Comparison of ENCODE assay signal across 14 cellular contexts in genomic region chr15:53384417-53384816, GRCh38.
DNase-seq lines count a peak whose midpoint lies in the region; ATAC-seq and TF ChIP-seq lines count a peak whose summit lies in the region.
"Had no signal": no experiment of that assay in that cellular context is flagged by ENCODE, and none has a peak within 500 bp of the region (broad histone marks: within the 10 kb centered on the region; RNA-seq: fewer than 3 reads in every experiment).

No MANE protein-coding gene starts in this region.

- H3K9me3 Mint-ChIP-seq in neural crest cell = peaks cover 6% of the 10 kb centered on the region
- H3K9me3 Mint-ChIP-seq in activated naive CD8-positive, alpha-beta T cell treated with anti-CD3 and anti-CD28 coated beads for 36 hours = no peaks in the 10 kb centered on the region

- no peaks in the 10 kb centered on the region for H3K9me2 ChIP-seq in Loucy (replicated peaks; ENCODE audit: low read depth, low read length)

- DNase-seq in GM06990 (ENCODE audit: extremely low read depth, insufficient read length) (no peak), astrocyte of the spinal cord (ENCODE audit: low read depth, low spot score) (no peak), neural crest cell (ENCODE audit: low read depth, low spot score) (no peak), NCI-H1694 treated with DMSO at 0.1 percent for 48 hours (lab: John Stamatoyannopoulos, UW) (no peak), MG63 (no peak)
- no peak for DNase-seq in activated naive CD8-positive, alpha-beta T cell treated with anti-CD3 and anti-CD28 coated beads for 36 hours
- DNase-seq: activated CD4-positive, alpha-beta T cell treated with anti-CD3 and anti-CD28 coated beads, Interleukin-2, amount 50 U/mL, for 48 hours; GOT3; KG1; left cardiac atrium; T-cell had no signal

- H3K27me3 ChIP-seq in GM06990 (replicated peaks; ENCODE audit: control insufficient read depth, insufficient read depth, low read length) = no peaks in the 10 kb centered on the region
- no peaks in the 10 kb centered on the region for H3K27me3 ChIP-seq in Loucy (ENCODE audit: insufficient read depth, low read length, poor library complexity, severe bottlenecking)
- H3K27me3 ChIP-seq in MG63 = no peaks in the 10 kb centered on the region

- H3K9ac ChIP-seq in Loucy (ENCODE audit: low read depth, low read length, poor library complexity, severe bottlenecking) = no peak overlapping the region

- no peak overlapping the region for H3K4me2 ChIP-seq in Loucy (ENCODE audit: low read depth, low read length, poor library complexity, severe bottlenecking)

- H4K20me1 ChIP-seq in Loucy (ENCODE audit: insufficient read depth, low read length, poor library complexity, severe bottlenecking) = no peaks in the 10 kb centered on the region

- no peaks in the 10 kb centered on the region for H3K27me3 Mint-ChIP-seq in neural crest cell (ENCODE audit: low read depth)
- H3K27me3 Mint-ChIP-seq in activated naive CD8-positive, alpha-beta T cell treated with anti-CD3 and anti-CD28 coated beads for 36 hours = no peaks in the 10 kb centered on the region

- in situ Hi-C loops in astrocyte of the spinal cord (cut with HindIII; ENCODE audit: low sequenced_read_pairs) = no loop called here

- TF ChIP-seq CTCF in GM06990 (IDR thresholded peaks at IDR 0.05; ENCODE audit: insufficient read depth, low read length, poor library complexity, severe bottlenecking) (peak; percentile 51), Loucy (conservative IDR thresholded peaks at IDR 0.05; ENCODE audit: low read length) (peak; percentile 68), astrocyte of the spinal cord (IDR thresholded peaks at IDR 0.05; ENCODE audit: low read depth, low read length) (peak; percentile 21), neural crest cell (conservative IDR thresholded peaks at IDR 0.05) (peak; percentile 30)

- no peaks in the 10 kb centered on the region for H3K36me3 Mint-ChIP-seq in neural crest cell (ENCODE audit: low read depth)
- no peaks in the 10 kb centered on the region for H3K36me3 Mint-ChIP-seq in activated naive CD8-positive, alpha-beta T cell treated with anti-CD3 and anti-CD28 coated beads for 36 hours
- H3K36me3 Mint-ChIP-seq: stimulated activated effector memory CD8-positive, alpha-beta T cell treated with anti-CD3 and anti-CD28 coated beads, Interleukin-12 subunit alpha, Interleukin-12 subunit beta, amount 100 ng/mL, for 72 hours; T-cell had no signal

- no peaks in the 10 kb centered on the region for H3K79me2 ChIP-seq in Loucy (ENCODE audit: insufficient read depth, low read length)

- H3K9me3 ChIP-seq in Loucy (ENCODE audit: insufficient read depth, low read depth, low read length) (no peaks in the 10 kb centered on the region), MG63 (no peaks in the 10 kb centered on the region)

- no peaks in the 10 kb centered on the region for H3K4me1 ChIP-seq in Loucy (ENCODE audit: insufficient read depth, low read length, poor library complexity, severe bottlenecking)

- H3K36me3 ChIP-seq in GM06990 (ENCODE audit: control insufficient read depth, insufficient read depth, low read length) (no peaks in the 10 kb centered on the region), Loucy (ENCODE audit: insufficient read depth, low read length) (no peaks in the 10 kb centered on the region), MG63 (no peaks in the 10 kb centered on the region)

- 0 out of 2 replicates have a peak overlapping the region, but pooled peaks have one; percentile 15 for H2AFZ ChIP-seq in Loucy (ENCODE audit: low read length)

- no peak overlapping the region for H3K4me3 Mint-ChIP-seq in neural crest cell
- H3K4me3 Mint-ChIP-seq in activated naive CD8-positive, alpha-beta T cell treated with anti-CD3 and anti-CD28 coated beads for 36 hours = no peak overlapping the region
- H3K4me3 Mint-ChIP-seq: stimulated activated effector memory CD8-positive, alpha-beta T cell treated with anti-CD3 and anti-CD28 coated beads, Interleukin-12 subunit alpha, Interleukin-12 subunit beta, amount 100 ng/mL, for 72 hours; T-cell had no signal

- ATAC-seq in GM19328 (IDR thresholded peaks at IDR 0.05; ENCODE audit: unreplicated experiment) = no peak
- ATAC-seq: left cardiac atrium; stimulated activated effector memory CD8-positive, alpha-beta T cell treated with anti-CD3 and anti-CD28 coated beads, Interleukin-12 subunit alpha, Interleukin-12 subunit beta, amount 100 ng/mL, for 72 hours; T-cell had no signal

- no peak overlapping the region for H3K27ac Mint-ChIP-seq in neural crest cell (ENCODE audit: unreplicated experiment)
- no peak overlapping the region for H3K27ac Mint-ChIP-seq in activated naive CD8-positive, alpha-beta T cell treated with anti-CD3 and anti-CD28 coated beads for 36 hours
- H3K27ac Mint-ChIP-seq: stimulated activated effector memory CD8-positive, alpha-beta T cell treated with anti-CD3 and anti-CD28 coated beads, Interleukin-12 subunit alpha, Interleukin-12 subunit beta, amount 100 ng/mL, for 72 hours; T-cell had no signal

- H3K4me3 ChIP-seq in GM06990 (replicated peaks; ENCODE audit: low read depth, low read length) = no peak overlapping the region
- H3K4me3 ChIP-seq in Loucy (ENCODE audit: low read length, poor library complexity, severe bottlenecking) = no peak overlapping the region
- no peak overlapping the region for H3K4me3 ChIP-seq in astrocyte of the spinal cord (ENCODE audit: low read depth, low read length)
- H3K4me3 ChIP-seq in MG63 = no peak overlapping the region

- H3F3A ChIP-seq in Loucy (ENCODE audit: low read depth) = no peaks in the 10 kb centered on the region

- H3K4me1 Mint-ChIP-seq in neural crest cell = peaks cover 8% of the 10 kb centered on the region
- H3K4me1 Mint-ChIP-seq in activated naive CD8-positive, alpha-beta T cell treated with anti-CD3 and anti-CD28 coated beads for 36 hours = no peaks in the 10 kb centered on the region
- H3K4me1 Mint-ChIP-seq: stimulated activated effector memory CD8-positive, alpha-beta T cell treated with anti-CD3 and anti-CD28 coated beads, Interleukin-12 subunit alpha, Interleukin-12 subunit beta, amount 100 ng/mL, for 72 hours; T-cell had no signal
